Comparison of ENCODE assay signal across 8 cellular contexts in genomic region chr2:74876081-74876886, GRCh38. TPM values are rescaled to one million over a fixed set of nuclear protein-coding genes. Genes with fewer than 3 reads are reported as not detected.
DNase-seq lines count a peak whose midpoint lies in the region; ATAC-seq and TF ChIP-seq lines count a peak whose summit lies in the region.

No MANE protein-coding gene starts in this region.

- H3K4me3 ChIP-seq in Caco-2 (ENCODE audit: low read depth, low read length) (no peak overlapping the region), LNCaP clone FGC (ENCODE audit: low read depth, low read length) (no peak overlapping the region), ascending aorta (no peak overlapping the region), sigmoid colon (no peak overlapping the region)

- no peaks in the 10 kb centered on the region for H3K9me3 Mint-ChIP-seq in Caco-2 (ENCODE audit: unreplicated experiment)

- TF ChIP-seq CTCF in Caco-2 (IDR thresholded peaks at IDR 0.05; ENCODE audit: insufficient read depth in 1 of 2, low read depth in 1 of 2, low read length in 1 of 2, severe bottlenecking in 1 of 2, unreplicated experiment in 1 of 2) (peak; percentile 50 to 65), LNCaP clone FGC (IDR thresholded peaks at IDR 0.05; ENCODE audit: control insufficient read depth, extremely low read depth, insufficient read depth) (peak; percentile 56), ascending aorta (IDR thresholded peaks at IDR 0.05) (peak; percentile 54 to 79 (median 59)), sigmoid colon (IDR thresholded peaks at IDR 0.05) (peak in 3 of 4 experiments; percentile 47 to 69 (median 57))

- TF ChIP-seq EP300 in sigmoid colon (IDR thresholded peaks at IDR 0.05), result no peak

- CTCF ChIA-PET in Caco-2 (lab: Charles Lee), result interaction anchor here (0.6 to 4.1 kb wide), 7 partner anchors 40 to 186 kb away, joined by 3 to 30 read pairs (median 6); no protein-coding TSS in a partner anchor

- peak; percentile 68 for ATAC-seq in GM19397 (IDR thresholded peaks at IDR 0.05; ENCODE audit: unreplicated experiment)
- no peak for ATAC-seq in GM21526 (IDR thresholded peaks at IDR 0.05; ENCODE audit: low FRiP score, unreplicated experiment)

- no peak overlapping the region for H3K4me3 Mint-ChIP-seq in Caco-2 (ENCODE audit: unreplicated experiment)

- no peaks in the 10 kb centered on the region for H3K27me3 Mint-ChIP-seq in Caco-2 (ENCODE audit: insufficient read depth, unreplicated experiment)

- POLR2A ChIA-PET in Caco-2 (lab: Charles Lee), result no interaction called here

- 53 to 62% methylated on average over 13 of the region's 13 CpGs for WGBS in sigmoid colon, 2 donors

- BruUV-seq in Caco-2 (replicated peaks; lab: Mats Ljungman, UMichigan), result no TSS peak

- H3K36me3 ChIP-seq in Caco-2 (ENCODE audit: control insufficient read depth, insufficient read depth, low read length), result no peaks in the 10 kb centered on the region; the same call in none of the 2 replicates
- peaks cover 23 to 24% of the 10 kb centered on the region in 2 donors for H3K36me3 ChIP-seq in ascending aorta
- no peaks in the 10 kb centered on the region for H3K36me3 ChIP-seq in sigmoid colon

- no peaks in the 10 kb centered on the region for H3K27me3 ChIP-seq in Caco-2 (replicated peaks; ENCODE audit: control insufficient read depth, insufficient read depth, low read length)
- H3K27me3 ChIP-seq in ascending aorta, result no peaks in the 10 kb centered on the region
- H3K27me3 ChIP-seq in sigmoid colon, result no peaks in the 10 kb centered on the region

- no peaks in the 10 kb centered on the region for H3K4me1 Mint-ChIP-seq in Caco-2 (ENCODE audit: low read depth, unreplicated experiment)

- DNase-seq in Caco-2, result peak in 1 of 2 experiments; percentile 74
- peak; percentile 39 for DNase-seq in LNCaP clone FGC (ENCODE audit: low read depth)
- peak; percentile 55 for DNase-seq in SW480 (ENCODE audit: low spot score)
- no peak for DNase-seq in ascending aorta (ENCODE audit: low spot score in 2 of 2)
- peak; percentile 70 for DNase-seq in hepatic stellate cell (ENCODE audit: low spot score)
- no peak for DNase-seq in sigmoid colon

- peak overlapping the region in 1 of 2 donors; percentile 24 for H3K27ac ChIP-seq in ascending aorta
- H3K27ac ChIP-seq in sigmoid colon, result peak overlapping the region in 3 of 4 donors; percentile 7 to 33 (median 32)

- intact Hi-C loops in Caco-2 (cut with micrococcal nuclease; ENCODE audit: unreplicated experiment) (loop anchor here (1.0 kb wide), 4 partner anchors 40 to 186 kb away; no protein-coding TSS in a partner anchor), ascending aorta (cut with DNase I) (loop anchor here (1.0 to 2.0 kb wide), 3 partner anchors 41 to 186 kb away; partner anchors contain the start of gene HK2), sigmoid colon (cut with DNase I) (loop anchor here (1.0 kb wide), 1 partner anchor 161 kb away; no protein-coding TSS in a partner anchor)

- no peak for TF ChIP-seq POLR2A in sigmoid colon (IDR thresholded peaks at IDR 0.05)

- H3K9me3 ChIP-seq in Caco-2 (no peaks in the 10 kb centered on the region), ascending aorta (no peaks in the 10 kb centered on the region), sigmoid colon (no peaks in the 10 kb centered on the region)

- H3K4me1 ChIP-seq in Caco-2, result no peaks in the 10 kb centered on the region
- H3K4me1 ChIP-seq in ascending aorta, result no peaks in the 10 kb centered on the region
- peaks cover 0 to 8% (median 2%) of the 10 kb centered on the region in 4 donors for H3K4me1 ChIP-seq in sigmoid colon

- H3K36me3 Mint-ChIP-seq in Caco-2 (ENCODE audit: insufficient read depth, unreplicated experiment), result peaks cover 7% of the 10 kb centered on the region

- peak overlapping the region; percentile 74 for H3K27ac Mint-ChIP-seq in Caco-2 (ENCODE audit: unreplicated experiment)

RNA-seq across cellular contexts. Expression of gene HK2, which starts 42.4 kb away (rescaled TPM):
- total RNA-seq in Caco-2 (2022), result 19.9 and 22.6 TPM in 2 replicates
- total RNA-seq in ascending aorta, result 6.8 TPM
- 1 to 10 TPM; 1.3 to 1.9 (median 1.6) TPM for total RNA-seq in sigmoid colon
- polyA plus RNA-seq in sigmoid colon, result 100 to 1,000 TPM in 1 of 3 donors, 10 to 100 TPM in 2; 39.6 to 118 (median 57.3) TPM

Comparison
In these comparisons a context has a peak if more than half of its experiments do, and no peak if none do; other contexts are left out.
1. DNase-seq: peak in LNCaP clone FGC (single experiment), SW480 (single experiment) and hepatic stellate cell (single experiment); none in ascending aorta (0 of 2) and sigmoid colon (single experiment).
2. Peak in every context shown above with its lines, with median percentiles within 50 percentile points of each other: CTCF ChIP-seq.